In genomic region chr2:148530350-148530749, GRCh38 we compare ENCODE assay signal across 21 cellular contexts.
"Had no signal": no experiment of that assay in that cellular context is flagged by ENCODE, and none has a peak within 500 bp of the region (broad histone marks: within the 10 kb centered on the region; RNA-seq: fewer than 3 reads in every experiment).

No MANE protein-coding gene starts in this region.

- H3K36me3 ChIP-seq: brain microvascular endothelial cell, left lung had no signal

- DNase-seq: activated CD4-positive, alpha-beta T cell treated with anti-CD3 and anti-CD28 coated beads, Interleukin-2, amount 50 U/mL, for 1 hour; activated CD4-positive, CD25-positive, alpha-beta regulatory T cell treated with anti-CD3 and anti-CD28 coated beads, Interleukin-2, amount 50 U/mL, for 72 hours; activated CD8-positive, alpha-beta memory T cell treated with anti-CD3 and anti-CD28 coated beads, Interleukin-2, amount 50 U/mL, for 48 hours; activated gamma-delta T cell treated with Interleukin-2 at 50 U/mL for 16 hours; aorta; brain microvascular endothelial cell; central memory CD4-positive, alpha-beta T cell; foreskin melanocyte; glutamatergic neuron; hypothalamus; left lung; mammary epithelial cell; midbrain; occipital lobe; right cardiac atrium; stimulated activated CD4-positive, alpha-beta T cell treated with anti-CD3 and anti-CD28 coated beads, Interleukin-15, amount 100 ng/mL, for 24 hours; stimulated activated CD4-positive, alpha-beta T cell treated with anti-CD3 and anti-CD28 coated beads, Interleukin-4, amount 100 ng/mL, for 24 hours; SW 1271 had no signal

- H3K4me3 ChIP-seq: left lung, skin epidermis had no signal

- H3K27me3 ChIP-seq: brain microvascular endothelial cell had no signal

- H3K36me3 Mint-ChIP-seq: stimulated activated memory B cell treated with anti-CD40 and anti-IgM and Interleukin-4, amounts not matched to agents 10 μg/mL and 1 μg/mL and 100 μg/mL, for 72 hours had no signal

- H3K4me3 Mint-ChIP-seq: stimulated activated memory B cell treated with anti-CD40 and anti-IgM and Interleukin-4, amounts not matched to agents 10 μg/mL and 1 μg/mL and 100 μg/mL, for 72 hours had no signal

- H3K9me3 ChIP-seq: left lung had no signal

- H3K4me1 Mint-ChIP-seq: stimulated activated memory B cell treated with anti-CD40 and anti-IgM and Interleukin-4, amounts not matched to agents 10 μg/mL and 1 μg/mL and 100 μg/mL, for 72 hours had no signal

- ATAC-seq: left lung; right cardiac atrium; stimulated activated memory B cell treated with anti-CD40 and anti-IgM and Interleukin-4, amounts not matched to agents 10 μg/mL and 1 μg/mL and 100 μg/mL, for 72 hours had no signal

- H3K27ac ChIP-seq: brain microvascular endothelial cell, left lung, skin epidermis had no signal

- H3K9me3 Mint-ChIP-seq: stimulated activated memory B cell treated with anti-CD40 and anti-IgM and Interleukin-4, amounts not matched to agents 10 μg/mL and 1 μg/mL and 100 μg/mL, for 72 hours had no signal

- H3K27ac Mint-ChIP-seq: progenitor cell of endocrine pancreas; stimulated activated memory B cell treated with anti-CD40 and anti-IgM and Interleukin-4, amounts not matched to agents 10 μg/mL and 1 μg/mL and 100 μg/mL, for 72 hours had no signal
